Comparison of ENCODE assay signal across 25 cellular contexts in genomic region chr11:87840786-87841185, GRCh38.
DNase-seq lines count a peak whose midpoint lies in the region; ATAC-seq, FAIRE-seq and TF ChIP-seq lines count a peak whose summit lies in the region.
"Had no signal": no experiment of that assay in that cellular context is flagged by ENCODE, and none has a peak within 500 bp of the region (broad histone marks: within the 10 kb centered on the region; RNA-seq: fewer than 3 reads in every experiment).

No MANE protein-coding gene starts in this region.

- H3K4me3 Mint-ChIP-seq in astrocyte (ENCODE audit: unreplicated experiment) (no peak overlapping the region), WTC11 (no peak overlapping the region)
- H3K4me3 Mint-ChIP-seq: CD4-positive, CD25-positive, alpha-beta regulatory T cell had no signal

- H3K27me3 Mint-ChIP-seq in astrocyte (ENCODE audit: low read depth, unreplicated experiment) (no peaks in the 10 kb centered on the region), WTC11 (ENCODE audit: low read depth) (no peaks in the 10 kb centered on the region)
- H3K27me3 Mint-ChIP-seq: CD4-positive, CD25-positive, alpha-beta regulatory T cell had no signal

- no peak overlapping the region for H3K9ac ChIP-seq in astrocyte (ENCODE audit: low read length)
- H3K9ac ChIP-seq: BLaER1 had no signal

- no peaks in the 10 kb centered on the region for H3K4me1 Mint-ChIP-seq in astrocyte (ENCODE audit: low read depth, unreplicated experiment)
- H3K4me1 Mint-ChIP-seq in WTC11, result peaks cover 2% of the 10 kb centered on the region; the same call in 1 of the 2 replicates
- H3K4me1 Mint-ChIP-seq: CD4-positive, CD25-positive, alpha-beta regulatory T cell had no signal

- CTCF ChIA-PET in WTC11 (lab: Charles Lee), result no interaction called here

- H3K27me3 ChIP-seq in astrocyte (ENCODE audit: insufficient read depth, low read length), result no peaks in the 10 kb centered on the region
- H3K27me3 ChIP-seq: BLaER1 had no signal

- H3K79me2 ChIP-seq in astrocyte (ENCODE audit: insufficient read depth, low read length), result no peaks in the 10 kb centered on the region

- no peak overlapping the region for H3K4me2 ChIP-seq in astrocyte (ENCODE audit: low read length)
- H3K4me2 ChIP-seq: BLaER1 had no signal

- no peaks in the 10 kb centered on the region for H3K9me3 ChIP-seq in astrocyte (ENCODE audit: insufficient read depth, low read depth, low read length)
- H3K9me3 ChIP-seq: BLaER1 had no signal

- H3K27ac Mint-ChIP-seq in astrocyte (ENCODE audit: unreplicated experiment) (no peak overlapping the region), WTC11 (no peak overlapping the region)
- H3K27ac Mint-ChIP-seq: CD4-positive, CD25-positive, alpha-beta regulatory T cell had no signal

- H3K4me3 ChIP-seq in astrocyte (ENCODE audit: insufficient read depth, low read depth, low read length) (no peak overlapping the region), retinal pigment epithelial cell (ENCODE audit: low read length) (no peak overlapping the region)
- H3K4me3 ChIP-seq: BLaER1, SK-N-MC had no signal

- DNase-seq in ELR (ENCODE audit: low read depth) (peak; percentile 22), astrocyte (ENCODE audit: low read depth) (peak; percentile 6), glomerular visceral epithelial cell (ENCODE audit: extremely low spot score) (peak; percentile 1), retinal pigment epithelial cell (ENCODE audit: low read depth) (peak; percentile 35), WTC11 (ENCODE audit: low spot score) (no peak)
- DNase-seq: CD4-positive, CD25-positive, alpha-beta regulatory T cell; DMS153; GF-D8; GOT3; HCEC 1CT; NCI-H1092 treated with DMSO at 0.1 percent for 48 hours; NCI-H1436; NCI-H187 treated with DMSO at 0.1 percent for 48 hours; NCI-H2171 treated with DMSO at 0.1 percent for 48 hours; NCI-H524; NCI-H774; SHP77 treated with DMSO at 0.1 percent for 48 hours had no signal

- ATAC-seq in WTC11 (no peak), HG03025 (IDR thresholded peaks at IDR 0.05; ENCODE audit: low FRiP score, unreplicated experiment) (no peak), HG02884 (IDR thresholded peaks at IDR 0.05; ENCODE audit: unreplicated experiment) (no peak), HG02973 (IDR thresholded peaks at IDR 0.05; ENCODE audit: unreplicated experiment) (no peak)

- H3K9me3 Mint-ChIP-seq in astrocyte (ENCODE audit: unreplicated experiment) (no peaks in the 10 kb centered on the region), WTC11 (peaks cover 9% of the 10 kb centered on the region)

- no peak overlapping the region for H2AFZ ChIP-seq in astrocyte (ENCODE audit: low read depth, low read length)

- no peaks in the 10 kb centered on the region for H4K20me1 ChIP-seq in astrocyte (ENCODE audit: insufficient read depth, low read length)
- H4K20me1 ChIP-seq: BLaER1 had no signal

- POLR2A ChIA-PET in WTC11 (lab: Charles Lee), result no interaction called here

- H3K36me3 Mint-ChIP-seq in astrocyte (ENCODE audit: low read depth, unreplicated experiment) (no peaks in the 10 kb centered on the region), WTC11 (no peaks in the 10 kb centered on the region)
- H3K36me3 Mint-ChIP-seq: CD4-positive, CD25-positive, alpha-beta regulatory T cell had no signal

- H3K4me1 ChIP-seq in astrocyte (ENCODE audit: insufficient read depth, low read length), result no peaks in the 10 kb centered on the region
- H3K4me1 ChIP-seq: BLaER1 had no signal

- TF ChIP-seq CTCF in astrocyte (IDR thresholded peaks at IDR 0.05; ENCODE audit: insufficient read depth, low read depth, low read length) (no peak), retinal pigment epithelial cell (conservative IDR thresholded peaks at IDR 0.05; ENCODE audit: low read depth, low read length) (no peak), WTC11 (IDR thresholded peaks at IDR 0.05) (no peak)

- FAIRE-seq in astrocyte (lab: Jason Lieb, UNC), result no peak
- FAIRE-seq: A204.1, GM12891 had no signal

- H3K36me3 ChIP-seq in astrocyte (ENCODE audit: insufficient read depth, low read length), result no peaks in the 10 kb centered on the region
- H3K36me3 ChIP-seq: BLaER1 had no signal

- H3K27ac ChIP-seq in astrocyte (ENCODE audit: low read depth, low read length), result no peak overlapping the region
- H3K27ac ChIP-seq: BLaER1, RWPE1, SK-N-MC had no signal

TF ChIP-seq in WTC11, 78 proteins besides CTCF, POLR2A, EP300 and RAD21 (continues in another document):
- TF ChIP-seq ESRRA (CRISPR knock-in tag; IDR thresholded peaks at IDR 0.05; ENCODE audit: borderline replicate concordance) (no peak), FOXP4 (CRISPR knock-in tag; IDR thresholded peaks at IDR 0.05) (no peak), ZNF219 (CRISPR knock-in tag; IDR thresholded peaks at IDR 0.05; ENCODE audit: borderline replicate concordance) (no peak), CDX4 (CRISPR knock-in tag; IDR thresholded peaks at IDR 0.05; ENCODE audit: borderline replicate concordance) (no peak), NFE2L1 (CRISPR knock-in tag; IDR thresholded peaks at IDR 0.05) (no peak), AFF4 (CRISPR knock-in tag; IDR thresholded peaks at IDR 0.05; ENCODE audit: borderline replicate concordance) (no peak), E2F4 (CRISPR knock-in tag; IDR thresholded peaks at IDR 0.05; ENCODE audit: borderline replicate concordance, low read depth) (no peak), ZNF263 (CRISPR knock-in tag; IDR thresholded peaks at IDR 0.05; ENCODE audit: low read depth) (no peak), NFATC4 (CRISPR knock-in tag; IDR thresholded peaks at IDR 0.05) (no peak), RORB (CRISPR knock-in tag; IDR thresholded peaks at IDR 0.05) (no peak), GRHL2 (CRISPR knock-in tag; IDR thresholded peaks at IDR 0.05; ENCODE audit: insufficient replicate concordance, severe bottlenecking) (no peak), TEAD1 (CRISPR knock-in tag; IDR thresholded peaks at IDR 0.05) (no peak), CREB1 (CRISPR knock-in tag; IDR thresholded peaks at IDR 0.05) (no peak), RELA (CRISPR knock-in tag; IDR thresholded peaks at IDR 0.05; ENCODE audit: borderline replicate concordance) (no peak)
